In the genomic region with DNA sequence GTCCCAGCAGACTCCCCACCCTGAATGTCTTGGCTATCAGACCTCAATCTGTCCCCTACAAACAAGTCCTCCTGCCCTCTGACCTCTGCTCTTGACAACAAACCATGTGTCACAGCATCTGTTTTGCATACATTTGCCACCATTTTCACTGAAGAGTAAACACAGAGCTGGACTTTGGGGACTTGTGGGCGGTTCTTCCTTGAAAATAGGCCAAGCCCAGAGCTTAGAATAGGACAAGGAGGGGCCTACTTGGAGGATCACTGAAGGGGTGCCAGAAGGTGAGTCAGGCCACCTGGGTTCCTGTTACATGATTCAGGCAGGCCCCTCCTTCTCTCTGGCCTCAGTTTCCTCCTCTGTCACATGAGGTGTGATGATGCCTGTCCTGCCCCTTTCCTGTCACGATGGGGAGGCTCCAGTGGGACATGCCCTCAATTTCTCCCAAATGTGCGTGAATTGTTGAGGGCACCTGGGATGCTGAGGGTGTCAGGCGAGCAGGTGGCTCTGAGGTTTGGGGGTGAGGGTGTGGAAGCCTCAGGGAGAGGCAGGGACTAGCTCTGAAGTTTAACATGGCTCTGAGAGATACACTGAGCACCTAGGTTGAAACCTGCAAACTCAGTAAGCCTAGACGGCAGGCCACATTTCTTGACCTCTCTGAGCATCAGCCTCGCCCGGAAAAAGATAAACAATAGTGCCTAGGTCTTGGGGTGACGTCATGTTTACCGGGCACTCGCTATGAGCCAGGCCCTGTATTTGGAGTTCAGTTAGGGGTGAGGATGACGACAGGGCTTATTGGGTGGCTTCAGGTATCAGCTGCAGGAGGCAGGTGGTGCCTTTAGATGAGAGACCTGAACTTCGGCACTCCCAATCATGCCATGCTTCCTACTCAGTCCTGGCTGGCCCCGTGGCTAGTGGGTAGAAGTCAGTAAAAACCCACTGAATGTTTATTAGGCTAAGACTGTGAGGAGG, we compare ENCODE assay signal across 1 cellular context.
TF ChIP-seq lines count a peak whose summit lies in the region.

No MANE protein-coding gene starts in this region.

TF ChIP-seq in WTC11, 78 proteins besides CTCF, POLR2A, EP300 and RAD21 (continued from another document):
- TF ChIP-seq, protein P1, sequence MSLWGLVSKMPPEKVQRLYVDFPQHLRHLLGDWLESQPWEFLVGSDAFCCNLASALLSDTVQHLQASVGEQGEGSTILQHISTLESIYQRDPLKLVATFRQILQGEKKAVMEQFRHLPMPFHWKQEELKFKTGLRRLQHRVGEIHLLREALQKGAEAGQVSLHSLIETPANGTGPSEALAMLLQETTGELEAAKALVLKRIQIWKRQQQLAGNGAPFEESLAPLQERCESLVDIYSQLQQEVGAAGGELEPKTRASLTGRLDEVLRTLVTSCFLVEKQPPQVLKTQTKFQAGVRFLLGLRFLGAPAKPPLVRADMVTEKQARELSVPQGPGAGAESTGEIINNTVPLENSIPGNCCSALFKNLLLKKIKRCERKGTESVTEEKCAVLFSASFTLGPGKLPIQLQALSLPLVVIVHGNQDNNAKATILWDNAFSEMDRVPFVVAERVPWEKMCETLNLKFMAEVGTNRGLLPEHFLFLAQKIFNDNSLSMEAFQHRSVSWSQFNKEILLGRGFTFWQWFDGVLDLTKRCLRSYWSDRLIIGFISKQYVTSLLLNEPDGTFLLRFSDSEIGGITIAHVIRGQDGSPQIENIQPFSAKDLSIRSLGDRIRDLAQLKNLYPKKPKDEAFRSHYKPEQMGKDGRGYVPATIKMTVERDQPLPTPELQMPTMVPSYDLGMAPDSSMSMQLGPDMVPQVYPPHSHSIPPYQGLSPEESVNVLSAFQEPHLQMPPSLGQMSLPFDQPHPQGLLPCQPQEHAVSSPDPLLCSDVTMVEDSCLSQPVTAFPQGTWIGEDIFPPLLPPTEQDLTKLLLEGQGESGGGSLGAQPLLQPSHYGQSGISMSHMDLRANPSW (CRISPR knock-in tag; conservative IDR thresholded peaks at IDR 0.05; ENCODE audit: low read depth), result no peak
- no peak for TF ChIP-seq ESRRA (CRISPR knock-in tag; IDR thresholded peaks at IDR 0.05; ENCODE audit: borderline replicate concordance)
- no peak for TF ChIP-seq ZNF423 (CRISPR knock-in tag; IDR thresholded peaks at IDR 0.05)
- TF ChIP-seq, protein P2, sequence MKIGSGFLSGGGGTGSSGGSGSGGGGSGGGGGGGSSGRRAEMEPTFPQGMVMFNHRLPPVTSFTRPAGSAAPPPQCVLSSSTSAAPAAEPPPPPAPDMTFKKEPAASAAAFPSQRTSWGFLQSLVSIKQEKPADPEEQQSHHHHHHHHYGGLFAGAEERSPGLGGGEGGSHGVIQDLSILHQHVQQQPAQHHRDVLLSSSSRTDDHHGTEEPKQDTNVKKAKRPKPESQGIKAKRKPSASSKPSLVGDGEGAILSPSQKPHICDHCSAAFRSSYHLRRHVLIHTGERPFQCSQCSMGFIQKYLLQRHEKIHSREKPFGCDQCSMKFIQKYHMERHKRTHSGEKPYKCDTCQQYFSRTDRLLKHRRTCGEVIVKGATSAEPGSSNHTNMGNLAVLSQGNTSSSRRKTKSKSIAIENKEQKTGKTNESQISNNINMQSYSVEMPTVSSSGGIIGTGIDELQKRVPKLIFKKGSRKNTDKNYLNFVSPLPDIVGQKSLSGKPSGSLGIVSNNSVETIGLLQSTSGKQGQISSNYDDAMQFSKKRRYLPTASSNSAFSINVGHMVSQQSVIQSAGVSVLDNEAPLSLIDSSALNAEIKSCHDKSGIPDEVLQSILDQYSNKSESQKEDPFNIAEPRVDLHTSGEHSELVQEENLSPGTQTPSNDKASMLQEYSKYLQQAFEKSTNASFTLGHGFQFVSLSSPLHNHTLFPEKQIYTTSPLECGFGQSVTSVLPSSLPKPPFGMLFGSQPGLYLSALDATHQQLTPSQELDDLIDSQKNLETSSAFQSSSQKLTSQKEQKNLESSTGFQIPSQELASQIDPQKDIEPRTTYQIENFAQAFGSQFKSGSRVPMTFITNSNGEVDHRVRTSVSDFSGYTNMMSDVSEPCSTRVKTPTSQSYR (CRISPR knock-in tag; IDR thresholded peaks at IDR 0.05), result no peak
- TF ChIP-seq, protein P3, sequence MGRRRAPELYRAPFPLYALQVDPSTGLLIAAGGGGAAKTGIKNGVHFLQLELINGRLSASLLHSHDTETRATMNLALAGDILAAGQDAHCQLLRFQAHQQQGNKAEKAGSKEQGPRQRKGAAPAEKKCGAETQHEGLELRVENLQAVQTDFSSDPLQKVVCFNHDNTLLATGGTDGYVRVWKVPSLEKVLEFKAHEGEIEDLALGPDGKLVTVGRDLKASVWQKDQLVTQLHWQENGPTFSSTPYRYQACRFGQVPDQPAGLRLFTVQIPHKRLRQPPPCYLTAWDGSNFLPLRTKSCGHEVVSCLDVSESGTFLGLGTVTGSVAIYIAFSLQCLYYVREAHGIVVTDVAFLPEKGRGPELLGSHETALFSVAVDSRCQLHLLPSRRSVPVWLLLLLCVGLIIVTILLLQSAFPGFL (CRISPR knock-in tag; IDR thresholded peaks at IDR 0.05; ENCODE audit: borderline replicate concordance), result no peak
- TF ChIP-seq ZNF416 (CRISPR knock-in tag; IDR thresholded peaks at IDR 0.05), result no peak
- TF ChIP-seq, protein P4, sequence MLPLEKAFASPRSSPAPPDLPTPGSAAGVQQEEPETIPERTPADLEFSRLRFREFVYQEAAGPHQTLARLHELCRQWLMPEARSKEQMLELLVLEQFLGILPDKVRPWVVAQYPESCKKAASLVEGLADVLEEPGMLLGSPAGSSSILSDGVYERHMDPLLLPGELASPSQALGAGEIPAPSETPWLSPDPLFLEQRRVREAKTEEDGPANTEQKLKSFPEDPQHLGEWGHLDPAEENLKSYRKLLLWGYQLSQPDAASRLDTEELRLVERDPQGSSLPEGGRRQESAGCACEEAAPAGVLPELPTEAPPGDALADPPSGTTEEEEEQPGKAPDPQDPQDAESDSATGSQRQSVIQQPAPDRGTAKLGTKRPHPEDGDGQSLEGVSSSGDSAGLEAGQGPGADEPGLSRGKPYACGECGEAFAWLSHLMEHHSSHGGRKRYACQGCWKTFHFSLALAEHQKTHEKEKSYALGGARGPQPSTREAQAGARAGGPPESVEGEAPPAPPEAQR (CRISPR knock-in tag; IDR thresholded peaks at IDR 0.05), result no peak
- no peak for TF ChIP-seq FOXJ3 (CRISPR knock-in tag; IDR thresholded peaks at IDR 0.05; ENCODE audit: borderline replicate concordance)
- TF ChIP-seq, protein P5, sequence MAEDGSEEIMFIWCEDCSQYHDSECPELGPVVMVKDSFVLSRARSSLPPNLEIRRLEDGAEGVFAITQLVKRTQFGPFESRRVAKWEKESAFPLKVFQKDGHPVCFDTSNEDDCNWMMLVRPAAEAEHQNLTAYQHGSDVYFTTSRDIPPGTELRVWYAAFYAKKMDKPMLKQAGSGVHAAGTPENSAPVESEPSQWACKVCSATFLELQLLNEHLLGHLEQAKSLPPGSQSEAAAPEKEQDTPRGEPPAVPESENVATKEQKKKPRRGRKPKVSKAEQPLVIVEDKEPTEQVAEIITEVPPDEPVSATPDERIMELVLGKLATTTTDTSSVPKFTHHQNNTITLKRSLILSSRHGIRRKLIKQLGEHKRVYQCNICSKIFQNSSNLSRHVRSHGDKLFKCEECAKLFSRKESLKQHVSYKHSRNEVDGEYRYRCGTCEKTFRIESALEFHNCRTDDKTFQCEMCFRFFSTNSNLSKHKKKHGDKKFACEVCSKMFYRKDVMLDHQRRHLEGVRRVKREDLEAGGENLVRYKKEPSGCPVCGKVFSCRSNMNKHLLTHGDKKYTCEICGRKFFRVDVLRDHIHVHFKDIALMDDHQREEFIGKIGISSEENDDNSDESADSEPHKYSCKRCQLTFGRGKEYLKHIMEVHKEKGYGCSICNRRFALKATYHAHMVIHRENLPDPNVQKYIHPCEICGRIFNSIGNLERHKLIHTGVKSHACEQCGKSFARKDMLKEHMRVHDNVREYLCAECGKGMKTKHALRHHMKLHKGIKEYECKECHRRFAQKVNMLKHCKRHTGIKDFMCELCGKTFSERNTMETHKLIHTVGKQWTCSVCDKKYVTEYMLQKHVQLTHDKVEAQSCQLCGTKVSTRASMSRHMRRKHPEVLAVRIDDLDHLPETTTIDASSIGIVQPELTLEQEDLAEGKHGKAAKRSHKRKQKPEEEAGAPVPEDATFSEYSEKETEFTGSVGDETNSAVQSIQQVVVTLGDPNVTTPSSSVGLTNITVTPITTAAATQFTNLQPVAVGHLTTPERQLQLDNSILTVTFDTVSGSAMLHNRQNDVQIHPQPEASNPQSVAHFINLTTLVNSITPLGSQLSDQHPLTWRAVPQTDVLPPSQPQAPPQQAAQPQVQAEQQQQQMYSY (CRISPR knock-in tag; IDR thresholded peaks at IDR 0.05), result no peak
- TF ChIP-seq, protein P6, sequence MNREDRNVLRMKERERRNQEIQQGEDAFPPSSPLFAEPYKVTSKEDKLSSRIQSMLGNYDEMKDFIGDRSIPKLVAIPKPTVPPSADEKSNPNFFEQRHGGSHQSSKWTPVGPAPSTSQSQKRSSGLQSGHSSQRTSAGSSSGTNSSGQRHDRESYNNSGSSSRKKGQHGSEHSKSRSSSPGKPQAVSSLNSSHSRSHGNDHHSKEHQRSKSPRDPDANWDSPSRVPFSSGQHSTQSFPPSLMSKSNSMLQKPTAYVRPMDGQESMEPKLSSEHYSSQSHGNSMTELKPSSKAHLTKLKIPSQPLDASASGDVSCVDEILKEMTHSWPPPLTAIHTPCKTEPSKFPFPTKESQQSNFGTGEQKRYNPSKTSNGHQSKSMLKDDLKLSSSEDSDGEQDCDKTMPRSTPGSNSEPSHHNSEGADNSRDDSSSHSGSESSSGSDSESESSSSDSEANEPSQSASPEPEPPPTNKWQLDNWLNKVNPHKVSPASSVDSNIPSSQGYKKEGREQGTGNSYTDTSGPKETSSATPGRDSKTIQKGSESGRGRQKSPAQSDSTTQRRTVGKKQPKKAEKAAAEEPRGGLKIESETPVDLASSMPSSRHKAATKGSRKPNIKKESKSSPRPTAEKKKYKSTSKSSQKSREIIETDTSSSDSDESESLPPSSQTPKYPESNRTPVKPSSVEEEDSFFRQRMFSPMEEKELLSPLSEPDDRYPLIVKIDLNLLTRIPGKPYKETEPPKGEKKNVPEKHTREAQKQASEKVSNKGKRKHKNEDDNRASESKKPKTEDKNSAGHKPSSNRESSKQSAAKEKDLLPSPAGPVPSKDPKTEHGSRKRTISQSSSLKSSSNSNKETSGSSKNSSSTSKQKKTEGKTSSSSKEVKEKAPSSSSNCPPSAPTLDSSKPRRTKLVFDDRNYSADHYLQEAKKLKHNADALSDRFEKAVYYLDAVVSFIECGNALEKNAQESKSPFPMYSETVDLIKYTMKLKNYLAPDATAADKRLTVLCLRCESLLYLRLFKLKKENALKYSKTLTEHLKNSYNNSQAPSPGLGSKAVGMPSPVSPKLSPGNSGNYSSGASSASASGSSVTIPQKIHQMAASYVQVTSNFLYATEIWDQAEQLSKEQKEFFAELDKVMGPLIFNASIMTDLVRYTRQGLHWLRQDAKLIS (CRISPR knock-in tag; IDR thresholded peaks at IDR 0.05; ENCODE audit: borderline replicate concordance), result no peak
- TF ChIP-seq, protein P7, sequence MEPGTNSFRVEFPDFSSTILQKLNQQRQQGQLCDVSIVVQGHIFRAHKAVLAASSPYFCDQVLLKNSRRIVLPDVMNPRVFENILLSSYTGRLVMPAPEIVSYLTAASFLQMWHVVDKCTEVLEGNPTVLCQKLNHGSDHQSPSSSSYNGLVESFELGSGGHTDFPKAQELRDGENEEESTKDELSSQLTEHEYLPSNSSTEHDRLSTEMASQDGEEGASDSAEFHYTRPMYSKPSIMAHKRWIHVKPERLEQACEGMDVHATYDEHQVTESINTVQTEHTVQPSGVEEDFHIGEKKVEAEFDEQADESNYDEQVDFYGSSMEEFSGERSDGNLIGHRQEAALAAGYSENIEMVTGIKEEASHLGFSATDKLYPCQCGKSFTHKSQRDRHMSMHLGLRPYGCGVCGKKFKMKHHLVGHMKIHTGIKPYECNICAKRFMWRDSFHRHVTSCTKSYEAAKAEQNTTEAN (CRISPR knock-in tag; IDR thresholded peaks at IDR 0.05), result no peak
- no peak for TF ChIP-seq FOXK1 (CRISPR knock-in tag; IDR thresholded peaks at IDR 0.05)
- TF ChIP-seq, protein P8, sequence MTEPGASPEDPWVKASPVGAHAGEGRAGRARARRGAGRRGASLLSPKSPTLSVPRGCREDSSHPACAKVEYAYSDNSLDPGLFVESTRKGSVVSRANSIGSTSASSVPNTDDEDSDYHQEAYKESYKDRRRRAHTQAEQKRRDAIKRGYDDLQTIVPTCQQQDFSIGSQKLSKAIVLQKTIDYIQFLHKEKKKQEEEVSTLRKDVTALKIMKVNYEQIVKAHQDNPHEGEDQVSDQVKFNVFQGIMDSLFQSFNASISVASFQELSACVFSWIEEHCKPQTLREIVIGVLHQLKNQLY (CRISPR knock-in tag; IDR thresholded peaks at IDR 0.05), result no peak
- no peak for TF ChIP-seq NFATC4 (CRISPR knock-in tag; IDR thresholded peaks at IDR 0.05)
